25 cellular contexts compared by ENCODE assay signal in the genomic region with DNA sequence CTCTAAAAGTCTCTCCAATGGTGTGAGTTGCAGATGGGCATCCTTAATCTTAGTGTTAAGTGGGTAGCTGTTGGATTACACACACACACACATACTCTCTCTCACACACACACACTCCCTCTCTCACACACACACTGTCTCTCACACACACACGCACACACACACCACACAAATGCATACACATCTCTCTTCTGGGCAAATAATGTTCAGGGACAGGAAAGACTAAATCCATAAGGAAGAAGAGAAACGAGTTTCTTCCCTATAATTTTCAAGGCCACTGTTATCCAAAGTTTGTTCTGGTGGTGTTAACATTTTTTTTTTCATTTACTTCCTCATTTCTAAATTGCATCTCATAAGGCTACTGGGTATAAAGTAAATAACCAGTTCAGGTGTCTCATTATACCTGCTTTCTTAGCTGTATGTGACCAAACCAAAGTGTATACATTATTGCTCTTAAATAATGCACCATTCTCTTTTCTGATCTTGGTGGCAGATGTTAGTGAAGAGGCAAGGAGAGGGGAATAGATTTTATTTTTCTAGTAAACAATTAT.
"Had no signal": no experiment of that assay in that cellular context is flagged by ENCODE, and none has a peak within 500 bp of the region (broad histone marks: within the 10 kb centered on the region; RNA-seq: fewer than 3 reads in every experiment).

No MANE protein-coding gene starts in this region.

- ATAC-seq: gastrocnemius medialis; left lobe of liver; naive thymus-derived CD8-positive, alpha-beta T cell; right lobe of liver; stimulated activated naive CD8-positive, alpha-beta T cell treated with anti-CD3 and anti-CD28 coated beads, Interleukin-15, amount 100 ng/mL, for 72 hours had no signal

- FAIRE-seq: keratinocyte, small intestine had no signal

- DNase-seq: dorsolateral prefrontal cortex; effector CD4-positive, alpha-beta T cell; foreskin fibroblast; gastrocnemius medialis; head of caudate nucleus; naive thymus-derived CD8-positive, alpha-beta T cell; nephron progenitor cell; nucleus accumbens; ovary; posterior cingulate gyrus; retina; right lobe of liver; small intestine; stimulated activated CD4-positive, alpha-beta T cell treated with anti-CD3 and anti-CD28 coated beads, Interleukin-15, amount 100 ng/mL, for 24 hours; stimulated activated CD4-positive, alpha-beta T cell treated with anti-CD3 and anti-CD28 coated beads, Interleukin-2, amount 100 ng/mL, for 48 hours; stimulated activated CD8-positive, alpha-beta memory T cell treated with anti-CD3 and anti-CD28 coated beads, Interleukin-4, amount 100 ng/mL, for 48 hours; stimulated activated naive CD4-positive, alpha-beta T cell; stimulated activated naive CD8-positive, alpha-beta T cell treated with anti-CD3 and anti-CD28 coated beads, Interleukin-15, amount 100 ng/mL, for 72 hours; trophoblast cell had no signal

- H3K4me1 Mint-ChIP-seq: memory B cell; naive thymus-derived CD8-positive, alpha-beta T cell; nephron progenitor cell; stimulated activated naive CD8-positive, alpha-beta T cell treated with anti-CD3 and anti-CD28 coated beads, Interleukin-15, amount 100 ng/mL, for 72 hours had no signal

- H3K36me3 ChIP-seq: gastrocnemius medialis, ovary, right lobe of liver, suprapubic skin, vagina had no signal

- H3K4me3 ChIP-seq: dorsolateral prefrontal cortex, gastrocnemius medialis, lung, ovary, right lobe of liver, suprapubic skin, vagina had no signal

- H3K9me3 ChIP-seq: gastrocnemius medialis, ovary, right lobe of liver, suprapubic skin, vagina had no signal

- H3K9me3 Mint-ChIP-seq: memory B cell; naive thymus-derived CD8-positive, alpha-beta T cell; stimulated activated naive CD8-positive, alpha-beta T cell treated with anti-CD3 and anti-CD28 coated beads, Interleukin-15, amount 100 ng/mL, for 72 hours had no signal

- H3K27ac Mint-ChIP-seq: memory B cell; nephron progenitor cell; stimulated activated naive CD8-positive, alpha-beta T cell treated with anti-CD3 and anti-CD28 coated beads, Interleukin-15, amount 100 ng/mL, for 72 hours had no signal

- H3K36me3 Mint-ChIP-seq: memory B cell; naive thymus-derived CD8-positive, alpha-beta T cell had no signal

- H3K4me1 ChIP-seq: gastrocnemius medialis, right lobe of liver, suprapubic skin, vagina had no signal

- H3K4me3 Mint-ChIP-seq: memory B cell; naive thymus-derived CD8-positive, alpha-beta T cell; nephron progenitor cell; stimulated activated naive CD8-positive, alpha-beta T cell treated with anti-CD3 and anti-CD28 coated beads, Interleukin-15, amount 100 ng/mL, for 72 hours had no signal
